ENCODE assay signal across 1 cellular context in genomic region chr19:32971715-32972540, GRCh38.
TF ChIP-seq lines count a peak whose summit lies in the region.

Gene CEP89 (minus strand): TSS chr19:32971958. CDS start chr19:32971874, 84 bp downstream.
Gene FAAP24 (plus strand): TSS chr19:32972242. CDS start chr19:32973197, 955 bp downstream.

TF ChIP-seq in HepG2, 621 proteins besides CTCF, POLR2A, EP300 and RAD21 (continued from another document and continues in another):
- TF ChIP-seq, protein P1, sequence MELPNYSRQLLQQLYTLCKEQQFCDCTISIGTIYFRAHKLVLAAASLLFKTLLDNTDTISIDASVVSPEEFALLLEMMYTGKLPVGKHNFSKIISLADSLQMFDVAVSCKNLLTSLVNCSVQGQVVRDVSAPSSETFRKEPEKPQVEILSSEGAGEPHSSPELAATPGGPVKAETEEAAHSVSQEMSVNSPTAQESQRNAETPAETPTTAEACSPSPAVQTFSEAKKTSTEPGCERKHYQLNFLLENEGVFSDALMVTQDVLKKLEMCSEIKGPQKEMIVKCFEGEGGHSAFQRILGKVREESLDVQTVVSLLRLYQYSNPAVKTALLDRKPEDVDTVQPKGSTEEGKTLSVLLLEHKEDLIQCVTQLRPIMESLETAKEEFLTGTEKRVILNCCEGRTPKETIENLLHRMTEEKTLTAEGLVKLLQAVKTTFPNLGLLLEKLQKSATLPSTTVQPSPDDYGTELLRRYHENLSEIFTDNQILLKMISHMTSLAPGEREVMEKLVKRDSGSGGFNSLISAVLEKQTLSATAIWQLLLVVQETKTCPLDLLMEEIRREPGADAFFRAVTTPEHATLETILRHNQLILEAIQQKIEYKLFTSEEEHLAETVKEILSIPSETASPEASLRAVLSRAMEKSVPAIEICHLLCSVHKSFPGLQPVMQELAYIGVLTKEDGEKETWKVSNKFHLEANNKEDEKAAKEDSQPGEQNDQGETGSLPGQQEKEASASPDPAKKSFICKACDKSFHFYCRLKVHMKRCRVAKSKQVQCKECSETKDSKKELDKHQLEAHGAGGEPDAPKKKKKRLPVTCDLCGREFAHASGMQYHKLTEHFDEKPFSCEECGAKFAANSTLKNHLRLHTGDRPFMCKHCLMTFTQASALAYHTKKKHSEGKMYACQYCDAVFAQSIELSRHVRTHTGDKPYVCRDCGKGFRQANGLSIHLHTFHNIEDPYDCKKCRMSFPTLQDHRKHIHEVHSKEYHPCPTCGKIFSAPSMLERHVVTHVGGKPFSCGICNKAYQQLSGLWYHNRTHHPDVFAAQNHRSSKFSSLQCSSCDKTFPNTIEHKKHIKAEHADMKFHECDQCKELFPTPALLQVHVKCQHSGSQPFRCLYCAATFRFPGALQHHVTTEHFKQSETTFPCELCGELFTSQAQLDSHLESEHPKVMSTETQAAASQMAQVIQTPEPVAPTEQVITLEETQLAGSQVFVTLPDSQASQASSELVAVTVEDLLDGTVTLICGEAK (IDR thresholded peaks at IDR 0.05), result no peak
- TF ChIP-seq, protein P1 (CRISPR knock-in tag; IDR thresholded peaks at IDR 0.05), result 0 out of 2 replicates have a peak, but pooled peaks have one; percentile 50
- TF ChIP-seq KAT8 (CRISPR knock-in tag; IDR thresholded peaks at IDR 0.05), result peak; percentile 93
- TF ChIP-seq ZNF549 (CRISPR knock-in tag; IDR thresholded peaks at IDR 0.05), result no peak
- peak; percentile 54; the same call in 1 of the 2 replicates for TF ChIP-seq HNF4A (CRISPR knock-in tag; IDR thresholded peaks at IDR 0.05)
- peak; percentile 92 for TF ChIP-seq ATF1 (CRISPR knock-in tag; IDR thresholded peaks at IDR 0.05)
- TF ChIP-seq KAT7 (CRISPR knock-in tag; IDR thresholded peaks at IDR 0.05; ENCODE audit: borderline replicate concordance), result no peak
- no peak for TF ChIP-seq ZNF558 (CRISPR knock-in tag; IDR thresholded peaks at IDR 0.05; ENCODE audit: borderline replicate concordance)
- no peak for TF ChIP-seq ZNF720 (CRISPR knock-in tag; IDR thresholded peaks at IDR 0.05)
- TF ChIP-seq ETV6 (CRISPR knock-in tag; conservative IDR thresholded peaks at IDR 0.05), result no peak; the same call in 1 of the 2 replicates
- peak; percentile 99 for TF ChIP-seq SMYD3 (CRISPR knock-in tag; IDR thresholded peaks at IDR 0.05)
- TF ChIP-seq TP53 (CRISPR knock-in tag; conservative IDR thresholded peaks at IDR 0.05), result no peak
- TF ChIP-seq MAZ (IDR thresholded peaks at IDR 0.05; ENCODE audit: borderline replicate concordance, low read depth, low read length), result no peak
- TF ChIP-seq MAZ (CRISPR knock-in tag; IDR thresholded peaks at IDR 0.05; ENCODE audit: low read depth), result peak; percentile 57; the same call in 1 of the 2 replicates
- TF ChIP-seq CREM (IDR thresholded peaks at IDR 0.05), result peak; percentile 86
- no peak for TF ChIP-seq CREM (CRISPR knock-in tag; IDR thresholded peaks at IDR 0.05)
- peak; percentile 65 for TF ChIP-seq MED1 (CRISPR knock-in tag; IDR thresholded peaks at IDR 0.05)
- TF ChIP-seq, protein P2, sequence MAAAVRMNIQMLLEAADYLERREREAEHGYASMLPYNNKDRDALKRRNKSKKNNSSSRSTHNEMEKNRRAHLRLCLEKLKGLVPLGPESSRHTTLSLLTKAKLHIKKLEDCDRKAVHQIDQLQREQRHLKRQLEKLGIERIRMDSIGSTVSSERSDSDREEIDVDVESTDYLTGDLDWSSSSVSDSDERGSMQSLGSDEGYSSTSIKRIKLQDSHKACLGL (CRISPR knock-in tag; IDR thresholded peaks at IDR 0.05), result peak; percentile 51; the same call in 1 of the 2 replicates
- 0 out of 2 replicates have a peak, but pooled peaks have one; percentile 63 for TF ChIP-seq CHCHD3 (CRISPR knock-in tag; IDR thresholded peaks at IDR 0.05)
- TF ChIP-seq BHLHE40 (IDR thresholded peaks at IDR 0.05; ENCODE audit: low read length), result no peak
- peak; percentile 77 for TF ChIP-seq POLR2G (IDR thresholded peaks at IDR 0.05; ENCODE audit: low read depth, low read length)
- TF ChIP-seq ZNF660 (CRISPR knock-in tag; IDR thresholded peaks at IDR 0.05; ENCODE audit: borderline replicate concordance, low read depth), result no peak
- no peak for TF ChIP-seq ZNF451 (CRISPR knock-in tag; IDR thresholded peaks at IDR 0.05)
- no peak for TF ChIP-seq PPARG (CRISPR knock-in tag; conservative IDR thresholded peaks at IDR 0.05)
- TF ChIP-seq KMT2A (CRISPR knock-in tag; IDR thresholded peaks at IDR 0.05), result 0 out of 2 replicates have a peak, but pooled peaks have one; percentile 38
- TF ChIP-seq ZNF883 (CRISPR knock-in tag; IDR thresholded peaks at IDR 0.05; ENCODE audit: not compliant biosample characterization), result peak; percentile 76
- TF ChIP-seq ZBTB7B (CRISPR knock-in tag; IDR thresholded peaks at IDR 0.05), result peak; percentile 29; the same call in 1 of the 2 replicates
- TF ChIP-seq TBX2 (CRISPR knock-in tag; IDR thresholded peaks at IDR 0.05; ENCODE audit: borderline replicate concordance), result peak; percentile 89
- TF ChIP-seq, protein P3, sequence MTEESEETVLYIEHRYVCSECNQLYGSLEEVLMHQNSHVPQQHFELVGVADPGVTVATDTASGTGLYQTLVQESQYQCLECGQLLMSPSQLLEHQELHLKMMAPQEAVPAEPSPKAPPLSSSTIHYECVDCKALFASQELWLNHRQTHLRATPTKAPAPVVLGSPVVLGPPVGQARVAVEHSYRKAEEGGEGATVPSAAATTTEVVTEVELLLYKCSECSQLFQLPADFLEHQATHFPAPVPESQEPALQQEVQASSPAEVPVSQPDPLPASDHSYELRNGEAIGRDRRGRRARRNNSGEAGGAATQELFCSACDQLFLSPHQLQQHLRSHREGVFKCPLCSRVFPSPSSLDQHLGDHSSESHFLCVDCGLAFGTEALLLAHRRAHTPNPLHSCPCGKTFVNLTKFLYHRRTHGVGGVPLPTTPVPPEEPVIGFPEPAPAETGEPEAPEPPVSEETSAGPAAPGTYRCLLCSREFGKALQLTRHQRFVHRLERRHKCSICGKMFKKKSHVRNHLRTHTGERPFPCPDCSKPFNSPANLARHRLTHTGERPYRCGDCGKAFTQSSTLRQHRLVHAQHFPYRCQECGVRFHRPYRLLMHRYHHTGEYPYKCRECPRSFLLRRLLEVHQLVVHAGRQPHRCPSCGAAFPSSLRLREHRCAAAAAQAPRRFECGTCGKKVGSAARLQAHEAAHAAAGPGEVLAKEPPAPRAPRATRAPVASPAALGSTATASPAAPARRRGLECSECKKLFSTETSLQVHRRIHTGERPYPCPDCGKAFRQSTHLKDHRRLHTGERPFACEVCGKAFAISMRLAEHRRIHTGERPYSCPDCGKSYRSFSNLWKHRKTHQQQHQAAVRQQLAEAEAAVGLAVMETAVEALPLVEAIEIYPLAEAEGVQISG (CRISPR knock-in tag; IDR thresholded peaks at IDR 0.05), result peak; percentile 78
- peak; percentile 72; the same call in 1 of the 2 replicates for TF ChIP-seq THRA (CRISPR knock-in tag; IDR thresholded peaks at IDR 0.05; ENCODE audit: borderline replicate concordance)
- TF ChIP-seq, protein P4, sequence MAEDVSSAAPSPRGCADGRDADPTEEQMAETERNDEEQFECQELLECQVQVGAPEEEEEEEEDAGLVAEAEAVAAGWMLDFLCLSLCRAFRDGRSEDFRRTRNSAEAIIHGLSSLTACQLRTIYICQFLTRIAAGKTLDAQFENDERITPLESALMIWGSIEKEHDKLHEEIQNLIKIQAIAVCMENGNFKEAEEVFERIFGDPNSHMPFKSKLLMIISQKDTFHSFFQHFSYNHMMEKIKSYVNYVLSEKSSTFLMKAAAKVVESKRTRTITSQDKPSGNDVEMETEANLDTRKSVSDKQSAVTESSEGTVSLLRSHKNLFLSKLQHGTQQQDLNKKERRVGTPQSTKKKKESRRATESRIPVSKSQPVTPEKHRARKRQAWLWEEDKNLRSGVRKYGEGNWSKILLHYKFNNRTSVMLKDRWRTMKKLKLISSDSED (CRISPR knock-in tag; IDR thresholded peaks at IDR 0.05), result peak; percentile 87; the same call in 1 of the 2 replicates
- TF ChIP-seq, protein P5, sequence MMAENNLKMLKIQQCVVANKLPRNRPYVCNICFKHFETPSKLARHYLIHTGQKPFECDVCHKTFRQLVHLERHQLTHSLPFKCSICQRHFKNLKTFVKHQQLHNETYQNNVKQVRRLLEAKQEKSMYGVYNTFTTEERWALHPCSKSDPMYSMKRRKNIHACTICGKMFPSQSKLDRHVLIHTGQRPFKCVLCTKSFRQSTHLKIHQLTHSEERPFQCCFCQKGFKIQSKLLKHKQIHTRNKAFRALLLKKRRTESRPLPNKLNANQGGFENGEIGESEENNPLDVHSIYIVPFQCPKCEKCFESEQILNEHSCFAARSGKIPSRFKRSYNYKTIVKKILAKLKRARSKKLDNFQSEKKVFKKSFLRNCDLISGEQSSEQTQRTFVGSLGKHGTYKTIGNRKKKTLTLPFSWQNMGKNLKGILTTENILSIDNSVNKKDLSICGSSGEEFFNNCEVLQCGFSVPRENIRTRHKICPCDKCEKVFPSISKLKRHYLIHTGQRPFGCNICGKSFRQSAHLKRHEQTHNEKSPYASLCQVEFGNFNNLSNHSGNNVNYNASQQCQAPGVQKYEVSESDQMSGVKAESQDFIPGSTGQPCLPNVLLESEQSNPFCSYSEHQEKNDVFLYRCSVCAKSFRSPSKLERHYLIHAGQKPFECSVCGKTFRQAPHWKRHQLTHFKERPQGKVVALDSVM (CRISPR knock-in tag; IDR thresholded peaks at IDR 0.05), result no peak
- TF ChIP-seq FOXM1 (CRISPR knock-in tag; IDR thresholded peaks at IDR 0.05), result no peak
- TF ChIP-seq, protein P6, sequence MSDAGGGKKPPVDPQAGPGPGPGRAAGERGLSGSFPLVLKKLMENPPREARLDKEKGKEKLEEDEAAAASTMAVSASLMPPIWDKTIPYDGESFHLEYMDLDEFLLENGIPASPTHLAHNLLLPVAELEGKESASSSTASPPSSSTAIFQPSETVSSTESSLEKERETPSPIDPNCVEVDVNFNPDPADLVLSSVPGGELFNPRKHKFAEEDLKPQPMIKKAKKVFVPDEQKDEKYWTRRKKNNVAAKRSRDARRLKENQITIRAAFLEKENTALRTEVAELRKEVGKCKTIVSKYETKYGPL (CRISPR knock-in tag; IDR thresholded peaks at IDR 0.05), result no peak
- peak; percentile 85; the same call in 1 of the 2 replicates for TF ChIP-seq ZNF564 (CRISPR knock-in tag; IDR thresholded peaks at IDR 0.05)
- TF ChIP-seq ZNF343 (CRISPR knock-in tag; IDR thresholded peaks at IDR 0.05), result no peak
- TF ChIP-seq, protein P7, sequence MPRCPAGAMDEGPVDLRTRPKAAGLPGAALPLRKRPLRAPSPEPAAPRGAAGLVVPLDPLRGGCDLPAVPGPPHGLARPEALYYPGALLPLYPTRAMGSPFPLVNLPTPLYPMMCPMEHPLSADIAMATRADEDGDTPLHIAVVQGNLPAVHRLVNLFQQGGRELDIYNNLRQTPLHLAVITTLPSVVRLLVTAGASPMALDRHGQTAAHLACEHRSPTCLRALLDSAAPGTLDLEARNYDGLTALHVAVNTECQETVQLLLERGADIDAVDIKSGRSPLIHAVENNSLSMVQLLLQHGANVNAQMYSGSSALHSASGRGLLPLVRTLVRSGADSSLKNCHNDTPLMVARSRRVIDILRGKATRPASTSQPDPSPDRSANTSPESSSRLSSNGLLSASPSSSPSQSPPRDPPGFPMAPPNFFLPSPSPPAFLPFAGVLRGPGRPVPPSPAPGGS (CRISPR knock-in tag; IDR thresholded peaks at IDR 0.05), result peak; percentile 52; the same call in 1 of the 2 replicates
- TF ChIP-seq ZNF503 (CRISPR knock-in tag; IDR thresholded peaks at IDR 0.05), result 0 out of 2 replicates have a peak, but pooled peaks have one; percentile 44
